In genomic region chr9:21334603-21334968, GRCh38 we compare ENCODE assay signal across 6 cellular contexts. TPM values are rescaled to one million over a fixed set of nuclear protein-coding genes. Genes with fewer than 3 reads are reported as not detected.
DNase-seq lines count a peak whose midpoint lies in the region; ATAC-seq and TF ChIP-seq lines count a peak whose summit lies in the region.

No MANE protein-coding gene starts in this region.

- H3K4me3 ChIP-seq in GM06990 (replicated peaks; ENCODE audit: low read depth, low read length) (peak overlapping the region; percentile 92), breast epithelium (peak overlapping the region; percentile 83 to 96 (median 90))

- H3K9me3 ChIP-seq in breast epithelium, result no peaks in the 10 kb centered on the region

- H3K27me3 Mint-ChIP-seq in neural crest cell (ENCODE audit: low read depth), result peaks cover 3% of the 10 kb centered on the region

- no peaks in the 10 kb centered on the region for H3K27me3 ChIP-seq in GM06990 (replicated peaks; ENCODE audit: control insufficient read depth, insufficient read depth, low read length)
- no peaks in the 10 kb centered on the region for H3K27me3 ChIP-seq in breast epithelium

- H3K36me3 ChIP-seq in GM06990 (ENCODE audit: control insufficient read depth, insufficient read depth, low read length) (peaks cover 2% of the 10 kb centered on the region), breast epithelium (no peaks in the 10 kb centered on the region)

- peaks cover 46% of the 10 kb centered on the region for H3K4me1 Mint-ChIP-seq in neural crest cell

- H3K27ac ChIP-seq in breast epithelium, result peak overlapping the region; percentile 98 to 99

- DNase-seq in GM06990 (ENCODE audit: extremely low read depth, insufficient read length) (no peak), breast epithelium (ENCODE audit: low spot score in 2 of 2) (no peak), neural crest cell (ENCODE audit: low read depth, low spot score) (no peak), NCI-H226 (no peak), GM10266 (ENCODE audit: extremely low spot score) (no peak)

- intact Hi-C loops in breast epithelium (cut with DNase I; ENCODE audit: low total_unique reads), result no loop called here

- peak overlapping the region; percentile 97 for H3K27ac Mint-ChIP-seq in neural crest cell (ENCODE audit: unreplicated experiment)

- ATAC-seq in HG03095 (IDR thresholded peaks at IDR 0.05; ENCODE audit: unreplicated experiment), result peak; percentile 10

- peaks cover 13% of the 10 kb centered on the region for H3K36me3 Mint-ChIP-seq in neural crest cell (ENCODE audit: low read depth)

- H3K4me3 Mint-ChIP-seq in neural crest cell, result peak overlapping the region; percentile 91

- peaks cover 3 to 19% of the 10 kb centered on the region in 2 donors for H3K4me1 ChIP-seq in breast epithelium

- H3K9me3 Mint-ChIP-seq in neural crest cell, result no peaks in the 10 kb centered on the region

- no peak for TF ChIP-seq POLR2A in breast epithelium (IDR thresholded peaks at IDR 0.05)

- no peak for TF ChIP-seq CTCF in GM06990 (IDR thresholded peaks at IDR 0.05; ENCODE audit: insufficient read depth, low read length, poor library complexity, severe bottlenecking)
- TF ChIP-seq CTCF in breast epithelium (IDR thresholded peaks at IDR 0.05), result no peak
- TF ChIP-seq CTCF in neural crest cell (conservative IDR thresholded peaks at IDR 0.05), result no peak
- no peak for TF ChIP-seq CTCF in GM10266 (IDR thresholded peaks at IDR 0.05; ENCODE audit: control insufficient read depth, insufficient read depth, low read depth, missing control alignments)

RNA-seq across cellular contexts. Expression of gene KLHL9, which starts 0.6 kb away (rescaled TPM):
- total RNA-seq in breast epithelium (10 to 100 TPM; 18.4 to 34.7 (median 25.9) TPM), neural crest cell (31.0 and 31.7 TPM in 2 replicates)

RNA-seq across cellular contexts. Expression of gene IFNA6, which starts 16.1 kb away (rescaled TPM):
- total RNA-seq in breast epithelium, result not detected
- total RNA-seq in neural crest cell, result not detected in 2 replicates

RNA-seq across cellular contexts. Expression of gene IFNA5, which starts 29.5 kb away (rescaled TPM):
- total RNA-seq in breast epithelium (under 1 TPM in 1 of 3 donors, not detected in 2; 0.32 TPM), neural crest cell (not detected in 2 replicates)

RNA-seq across cellular contexts. Expression of gene IFNA13, which starts 33.3 kb away (rescaled TPM):
- total RNA-seq in breast epithelium (not detected), neural crest cell (not detected in 2 replicates)

RNA-seq across cellular contexts. Expression of gene IFNA2, which starts 50.6 kb away (rescaled TPM):
- total RNA-seq in breast epithelium (not detected), neural crest cell (not detected in 2 replicates)
